Comparison of ENCODE assay signal across 13 cellular contexts in genomic region chr9:92749934-92750315, GRCh38. TPM values are rescaled to one million over a fixed set of nuclear protein-coding genes. Genes with fewer than 3 reads are reported as not detected.
DNase-seq lines count a peak whose midpoint lies in the region; ATAC-seq, FAIRE-seq and TF ChIP-seq lines count a peak whose summit lies in the region.
"Had no signal": no experiment of that assay in that cellular context is flagged by ENCODE, and none has a peak within 500 bp of the region (broad histone marks: within the 10 kb centered on the region; RNA-seq: fewer than 3 reads in every experiment).

No MANE protein-coding gene starts in this region.

- H3K4me3 ChIP-seq in heart left ventricle = no peak overlapping the region
- H3K4me3 ChIP-seq in astrocyte (ENCODE audit: insufficient read depth, low read depth, low read length) = no peak overlapping the region
- no peak overlapping the region for H3K4me3 ChIP-seq in lower lobe of right lung
- no peak overlapping the region for H3K4me3 ChIP-seq in upper lobe of right lung
- H3K4me3 ChIP-seq in stomach = no peak overlapping the region

- H3K4me1 Mint-ChIP-seq in astrocyte (ENCODE audit: low read depth, unreplicated experiment) = peaks cover 30% of the 10 kb centered on the region

- H3K36me3 ChIP-seq in heart left ventricle (no peaks in the 10 kb centered on the region), astrocyte (ENCODE audit: insufficient read depth, low read length) (no peaks in the 10 kb centered on the region), lower lobe of right lung (no peaks in the 10 kb centered on the region), upper lobe of right lung (no peaks in the 10 kb centered on the region), stomach (no peaks in the 10 kb centered on the region)

- H3K36me3 Mint-ChIP-seq in astrocyte (ENCODE audit: low read depth, unreplicated experiment) = peaks cover 8% of the 10 kb centered on the region

- TF ChIP-seq POLR2A in heart left ventricle (IDR thresholded peaks at IDR 0.05) (no peak), stomach (IDR thresholded peaks at IDR 0.05) (no peak)

- no peak for TF ChIP-seq EP300 in stomach (IDR thresholded peaks at IDR 0.05)

- H3K27me3 ChIP-seq in heart left ventricle (no peaks in the 10 kb centered on the region), astrocyte (ENCODE audit: insufficient read depth, low read length) (no peaks in the 10 kb centered on the region), lower lobe of right lung (ENCODE audit: low read depth) (no peaks in the 10 kb centered on the region), upper lobe of right lung (no peaks in the 10 kb centered on the region), stomach (no peaks in the 10 kb centered on the region)

- TF ChIP-seq CTCF in heart left ventricle (IDR thresholded peaks at IDR 0.05) (no peak), astrocyte (IDR thresholded peaks at IDR 0.05; ENCODE audit: insufficient read depth, low read depth, low read length) (no peak), lower lobe of right lung (IDR thresholded peaks at IDR 0.05) (no peak), upper lobe of right lung (IDR thresholded peaks at IDR 0.05) (no peak), stomach (IDR thresholded peaks at IDR 0.05) (no peak)

- H3K27me3 Mint-ChIP-seq in astrocyte (ENCODE audit: low read depth, unreplicated experiment) = no peaks in the 10 kb centered on the region
- H3K27me3 Mint-ChIP-seq: activated CD4-positive, alpha-beta T cell treated with anti-CD3 and anti-CD28 coated beads, Interleukin-2, amount 10 ng/mL, durations not matched to agents 7 days and 5 days had no signal

- H3K79me2 ChIP-seq in astrocyte (ENCODE audit: insufficient read depth, low read length) = peaks cover 94% of the 10 kb centered on the region

- no peak for DNase-seq in heart left ventricle
- DNase-seq in Right ventricle myocardium inferior (ENCODE audit: missing footprints) = no peak
- DNase-seq in astrocyte (ENCODE audit: low read depth) = peak; percentile 29
- no peak for DNase-seq in lower lobe of right lung
- no peak for DNase-seq in upper lobe of right lung
- DNase-seq in pons (ENCODE audit: low spot score) = no peak
- no peak for DNase-seq in stomach
- DNase-seq: activated CD4-positive, alpha-beta T cell treated with anti-CD3 and anti-CD28 coated beads, Interleukin-2, amount 10 ng/mL, durations not matched to agents 7 days and 5 days; mammary epithelial cell; NCI-H2107; PC-3 had no signal

- H3K9me3 ChIP-seq in heart left ventricle (no peaks in the 10 kb centered on the region), astrocyte (ENCODE audit: insufficient read depth, low read depth, low read length) (no peaks in the 10 kb centered on the region), lower lobe of right lung (no peaks in the 10 kb centered on the region), upper lobe of right lung (no peaks in the 10 kb centered on the region), stomach (no peaks in the 10 kb centered on the region)

- no peak overlapping the region for H3K27ac Mint-ChIP-seq in astrocyte (ENCODE audit: unreplicated experiment)
- H3K27ac Mint-ChIP-seq: activated CD4-positive, alpha-beta T cell treated with anti-CD3 and anti-CD28 coated beads, Interleukin-2, amount 10 ng/mL, durations not matched to agents 7 days and 5 days had no signal

- H3K27ac ChIP-seq in heart left ventricle (peak overlapping the region in 11 of 12 donors; percentile 6 to 71 (median 45)), astrocyte (ENCODE audit: low read depth, low read length) (no peak overlapping the region), lower lobe of right lung (peak overlapping the region; percentile 26), upper lobe of right lung (no peak overlapping the region), stomach (peak overlapping the region in 2 of 5 donors; percentile 9 to 14)

- FAIRE-seq in astrocyte (lab: Jason Lieb, UNC) = no peak
- FAIRE-seq: endometrium had no signal

- H2AFZ ChIP-seq in astrocyte (ENCODE audit: low read depth, low read length) = no peak overlapping the region

- intact Hi-C loops in heart left ventricle (cut with DNase I) = loop anchor here in 2 of 10 donors (1.0 to 5.0 kb wide), 2 partner anchors 8 to 33 kb away; no protein-coding TSS in a partner anchor
- intact Hi-C loops in Right ventricle myocardium inferior (cut with DNase I) = loop anchor here (5.0 kb wide), 1 partner anchor 562 kb away; no protein-coding TSS in a partner anchor
- intact Hi-C loops in lower lobe of right lung (cut with DNase I) = no loop called here
- intact Hi-C loops in upper lobe of right lung (cut with DNase I) = no loop called here
- intact Hi-C loops in stomach (cut with DNase I; ENCODE audit: low total_unique reads) = no loop called here

- peaks cover 85% of the 10 kb centered on the region for H4K20me1 ChIP-seq in astrocyte (ENCODE audit: insufficient read depth, low read length)

- H3K4me1 ChIP-seq in heart left ventricle (peaks cover 17 to 90% (median 61%) of the 10 kb centered on the region in 12 donors), astrocyte (ENCODE audit: insufficient read depth, low read length) (peaks cover 32% of the 10 kb centered on the region), lower lobe of right lung (peaks cover 65% of the 10 kb centered on the region), upper lobe of right lung (peaks cover 54% of the 10 kb centered on the region), stomach (peaks cover 31 to 88% (median 46%) of the 10 kb centered on the region in 4 donors)

- H3K4me3 Mint-ChIP-seq in astrocyte (ENCODE audit: unreplicated experiment) = no peak overlapping the region
- H3K4me3 Mint-ChIP-seq: activated CD4-positive, alpha-beta T cell treated with anti-CD3 and anti-CD28 coated beads, Interleukin-2, amount 10 ng/mL, durations not matched to agents 7 days and 5 days had no signal

- H3K9ac ChIP-seq in astrocyte (ENCODE audit: low read length) = no peak overlapping the region

- H3K4me2 ChIP-seq in astrocyte (ENCODE audit: low read length) = no peak overlapping the region

- peak in 2 of 4 donors; percentile 33 to 61 for ATAC-seq in heart left ventricle
- no peak for ATAC-seq in Right ventricle myocardium inferior
- ATAC-seq in lower lobe of right lung = no peak
- ATAC-seq in upper lobe of right lung = peak; percentile 55
- ATAC-seq in GM19351 (IDR thresholded peaks at IDR 0.05; ENCODE audit: unreplicated experiment) = no peak
- ATAC-seq: PC-3 had no signal

- WGBS in heart left ventricle, 4 donors = 39 to 58% (median 51%) methylated on average over 6 of the region's 6 CpGs
- WGBS in stomach, 5 donors = 68 to 83% (median 72%) methylated on average over 6 of the region's 6 CpGs

- peaks cover 3% of the 10 kb centered on the region for H3K9me3 Mint-ChIP-seq in astrocyte (ENCODE audit: unreplicated experiment)
- H3K9me3 Mint-ChIP-seq: activated CD4-positive, alpha-beta T cell treated with anti-CD3 and anti-CD28 coated beads, Interleukin-2, amount 10 ng/mL, durations not matched to agents 7 days and 5 days had no signal

RNA-seq across cellular contexts. Expression of gene BICD2, which starts 14.7 kb away (rescaled TPM):
- total RNA-seq in heart left ventricle = 10 to 100 TPM; 28.3 to 56.7 (median 35.9) TPM
- 10 to 100 TPM; 17.6 to 45.7 TPM for polyA plus RNA-seq in heart left ventricle
- 33.8 TPM for total RNA-seq in Right ventricle myocardium inferior
- 45.9 and 48.2 TPM in 2 replicates for total RNA-seq in astrocyte
- total RNA-seq in lower lobe of right lung = 34.9 TPM
- 38.6 TPM for total RNA-seq in upper lobe of right lung
- total RNA-seq in stomach = 10 to 100 TPM in 4 of 5 donors, 1 to 10 TPM in 1; 6.4 to 32.6 (median 20.4) TPM
- 10 to 100 TPM in 1 of 3 donors, 1 to 10 TPM in 2; 5.9 to 15.8 (median 6.3) TPM for polyA plus RNA-seq in stomach

Comparison
In these comparisons a context has a peak if more than half of its experiments do, and no peak if none do; other contexts are left out.
1. H3K27ac ChIP-seq: peak in heart left ventricle (11 of 12) and lower lobe of right lung (single experiment); none in astrocyte (single experiment) and upper lobe of right lung (single experiment).